In the genomic region with DNA sequence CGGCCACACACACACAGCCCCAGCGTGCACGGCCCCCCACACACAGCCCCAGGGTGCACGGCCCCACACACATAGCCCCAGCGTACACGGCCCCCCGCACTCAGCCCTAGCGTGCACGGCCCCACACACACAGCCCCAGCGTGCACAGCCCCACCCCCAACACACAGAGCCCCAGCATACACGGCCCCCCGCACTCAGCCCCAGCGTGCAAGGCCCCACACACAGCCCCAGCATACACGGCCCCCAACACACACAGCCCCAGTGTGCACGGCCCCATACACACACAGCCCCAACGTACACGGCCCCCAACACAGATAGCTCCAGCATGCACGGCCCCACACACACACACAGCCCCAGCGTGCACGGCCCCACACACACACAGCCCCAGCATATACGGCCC, we compare ENCODE assay signal across 24 cellular contexts. TPM values are rescaled to one million over a fixed set of nuclear protein-coding genes. Genes with fewer than 3 reads are reported as not detected.
DNase-seq lines count a peak whose midpoint lies in the region; ATAC-seq and TF ChIP-seq lines count a peak whose summit lies in the region.
"Had no signal": no experiment of that assay in that cellular context is flagged by ENCODE, and none has a peak within 500 bp of the region (broad histone marks: within the 10 kb centered on the region; RNA-seq: fewer than 3 reads in every experiment).

No MANE protein-coding gene starts in this region.

- TF ChIP-seq CTCF in OCI-LY3 (IDR thresholded peaks at IDR 0.05; ENCODE audit: low read depth, low read length) = no peak

- H3K27me3 ChIP-seq in OCI-LY3 (ENCODE audit: low read depth, low read length) (no peaks in the 10 kb centered on the region), trophoblast cell (ENCODE audit: insufficient read depth, low read length) (no peaks in the 10 kb centered on the region)
- H3K27me3 ChIP-seq: cardiac muscle cell, neural progenitor cell, sigmoid colon, tibial nerve had no signal

- H2AFZ ChIP-seq in OCI-LY3 (ENCODE audit: low read depth, low read length) (no peak overlapping the region), trophoblast cell (ENCODE audit: insufficient read depth, low read length, poor library complexity) (no peak overlapping the region)
- H2AFZ ChIP-seq: neural progenitor cell had no signal

- peaks cover 4 to 8% (median 4%) of the 10 kb centered on the region in 3 donors for H3K36me3 Mint-ChIP-seq in immature natural killer cell

- H3K4me3 ChIP-seq in OCI-LY3 (ENCODE audit: low read length) = peak overlapping the region; percentile 74
- no peak overlapping the region for H3K4me3 ChIP-seq in trophoblast cell (ENCODE audit: low read depth, low read length)
- H3K4me3 ChIP-seq: cardiac muscle cell, neural progenitor cell, sigmoid colon had no signal

- peaks cover 55% of the 10 kb centered on the region for H3K79me2 ChIP-seq in OCI-LY3 (ENCODE audit: low read length)
- peaks cover 11% of the 10 kb centered on the region for H3K79me2 ChIP-seq in trophoblast cell (ENCODE audit: control insufficient read depth, insufficient read depth, low read length, poor library complexity)

- H3K9ac ChIP-seq in OCI-LY3 (ENCODE audit: low read length) (no peak overlapping the region), trophoblast cell (ENCODE audit: low read length) (no peak overlapping the region)
- H3K9ac ChIP-seq: KMS-11, neural progenitor cell had no signal

- H3K18ac ChIP-seq in trophoblast cell (ENCODE audit: low read length) = no peak overlapping the region

- no peak overlapping the region for H3K14ac ChIP-seq in trophoblast cell (ENCODE audit: low read length)

- H3K4me2 ChIP-seq in OCI-LY3 (ENCODE audit: low read length) (peak overlapping the region; percentile 100), trophoblast cell (ENCODE audit: low read length) (no peak overlapping the region)
- H3K4me2 ChIP-seq: KMS-11, neural progenitor cell had no signal

- no peak overlapping the region for H4K91ac ChIP-seq in trophoblast cell (ENCODE audit: low read depth, low read length)

- peak; percentile 41 for DNase-seq in activated effector memory CD4-positive, alpha-beta T cell treated with anti-CD3 and anti-CD28 coated beads, Interleukin-2, amount 50 U/mL, for 16 hours
- no peak for DNase-seq in activated effector memory CD4-positive, alpha-beta T cell treated with Interleukin-2 at 50 U/mL for 16 hours
- DNase-seq in immature natural killer cell (no peak), trophoblast cell (no peak), retina (no peak), T-helper 9 cell (no peak)
- DNase-seq: 8988T; activated CD4-positive, alpha-beta memory T cell treated with anti-CD3 and anti-CD28 coated beads, Interleukin-2, amount 10 ng/mL, durations not matched to agents 7 days and 5 days; activated CD8-positive, alpha-beta memory T cell treated with anti-CD3 and anti-CD28 coated beads, Interleukin-2, amount 50 U/mL, for 48 hours; NCI-H1436; NCI-H2107; NCI-H748 treated with DMSO at 0.1 percent for 48 hours; stimulated activated CD4-positive, alpha-beta T cell treated with anti-CD3 and anti-CD28 coated beads, Interleukin-15, amount 100 ng/mL, for 24 hours had no signal

- H4K12ac ChIP-seq in trophoblast cell (ENCODE audit: low read depth, low read length) = no peak overlapping the region

- no peak overlapping the region for H2BK120ac ChIP-seq in trophoblast cell (ENCODE audit: insufficient read depth, low read length, poor library complexity)

- no peaks in the 10 kb centered on the region for H3K79me1 ChIP-seq in trophoblast cell (ENCODE audit: low read length)

- no peak overlapping the region for H2BK5ac ChIP-seq in trophoblast cell (ENCODE audit: low read depth, low read length, poor library complexity)

- H2AK5ac ChIP-seq in trophoblast cell (ENCODE audit: low read length) = no peak overlapping the region

- no peak overlapping the region for H2BK12ac ChIP-seq in trophoblast cell (ENCODE audit: low read length)

- no peaks in the 10 kb centered on the region for H3K9me3 Mint-ChIP-seq in immature natural killer cell
- H3K9me3 Mint-ChIP-seq: CD8-positive, alpha-beta memory T cell; neural progenitor cell had no signal

- no peak for ATAC-seq in GM21528 (IDR thresholded peaks at IDR 0.05; ENCODE audit: low FRiP score, unreplicated experiment)
- ATAC-seq: activated CD4-positive, CD25-positive, alpha-beta regulatory T cell treated with anti-CD3 and anti-CD28 coated beads, Interleukin-2, amount 50 U/mL, for 24 hours; HCT116 had no signal

- H3K4ac ChIP-seq in trophoblast cell (ENCODE audit: low read depth, low read length) = peak overlapping the region; percentile 16

- peak overlapping the region in 3 of 5 donors; percentile 68 to 73 (median 70) for H3K4me3 Mint-ChIP-seq in immature natural killer cell
- H3K4me3 Mint-ChIP-seq: activated CD4-positive, alpha-beta memory T cell treated with anti-CD3 and anti-CD28 coated beads, Interleukin-2, amount 10 ng/mL, durations not matched to agents 7 days and 5 days; neural progenitor cell had no signal

- peaks cover 15% of the 10 kb centered on the region for H3K4me1 ChIP-seq in OCI-LY3 (ENCODE audit: low read length)
- H3K4me1 ChIP-seq in trophoblast cell (ENCODE audit: control insufficient read depth in 1 of 2, insufficient read depth in 2 of 2, low read length in 2 of 2) = peaks cover 0 to 1% of the 10 kb centered on the region in 2 experiments
- H3K4me1 ChIP-seq: neural progenitor cell had no signal

- H3K23ac ChIP-seq in trophoblast cell (ENCODE audit: low read length) = no peak overlapping the region

- no peak overlapping the region for H4K8ac ChIP-seq in trophoblast cell (ENCODE audit: low read depth, low read length)

- 0 out of 2 replicates have a peak, but pooled peaks cover 4% of the 10 kb centered on the region for H3K9me3 ChIP-seq in OCI-LY3 (ENCODE audit: insufficient read depth, low read length)
- peaks cover 1% of the 10 kb centered on the region for H3K9me3 ChIP-seq in trophoblast cell (ENCODE audit: insufficient read depth, low read depth, low read length)
- H3K9me3 ChIP-seq: sigmoid colon, tibial nerve had no signal

- peaks cover 59% of the 10 kb centered on the region for H4K20me1 ChIP-seq in OCI-LY3 (ENCODE audit: insufficient read depth, low read length)

- H3K27ac ChIP-seq in OCI-LY3 (ENCODE audit: low read length) (no peak overlapping the region), trophoblast cell (ENCODE audit: low read depth, low read length) (no peak overlapping the region)
- H3K27ac ChIP-seq: cardiac muscle cell, KMS-11, neural progenitor cell, sigmoid colon had no signal

- WGBS in trophoblast cell (ENCODE audit: extremely low coverage, insufficient coverage, insufficient read length) = no CpG with 5 or more reads among the region's 21 CpGs

- peaks cover 3 to 8% (median 4%) of the 10 kb centered on the region in 3 donors for H3K27me3 Mint-ChIP-seq in immature natural killer cell (ENCODE audit: low read depth in 3 of 3)
- H3K27me3 Mint-ChIP-seq: activated CD4-positive, alpha-beta memory T cell treated with anti-CD3 and anti-CD28 coated beads, Interleukin-2, amount 10 ng/mL, durations not matched to agents 7 days and 5 days; CD8-positive, alpha-beta memory T cell; stimulated activated naive CD8-positive, alpha-beta T cell treated with anti-CD3 and anti-CD28 coated beads, Interleukin-15, Interleukin-2, amounts not matched to agents 100 ng/mL and 50 ng/mL, for 24 hours had no signal

- H3K36me3 ChIP-seq in OCI-LY3 (replicated peaks; ENCODE audit: low read depth, low read length) (peaks cover 7% of the 10 kb centered on the region), trophoblast cell (ENCODE audit: control insufficient read depth in 1 of 2, insufficient read depth in 2 of 2, low read length in 2 of 2) (peaks cover 19 to 21% of the 10 kb centered on the region in 2 experiments)
- H3K36me3 ChIP-seq: cardiac muscle cell, neural progenitor cell had no signal

- H3K27ac Mint-ChIP-seq in immature natural killer cell = peak overlapping the region in 1 of 6 donors; percentile 71
- H3K27ac Mint-ChIP-seq: activated CD4-positive, alpha-beta memory T cell treated with anti-CD3 and anti-CD28 coated beads, Interleukin-2, amount 10 ng/mL, durations not matched to agents 7 days and 5 days had no signal

- H3K4me1 Mint-ChIP-seq in immature natural killer cell = peaks cover 45 to 61% of the 10 kb centered on the region in 2 donors

RNA-seq across cellular contexts. Expression of gene GAK, which starts 17.6 kb away (rescaled TPM):
- polyA plus RNA-seq in immature natural killer cell = 100 to 1,000 TPM in 1 of 3 donors, 10 to 100 TPM in 2; 49.4 to 119 (median 52.2) TPM
- polyA plus RNA-seq in trophoblast cell (2013) = 76.4 and 76.8 TPM in 2 replicates

RNA-seq across cellular contexts. Expression of gene TMEM175, which starts 17.7 kb away (rescaled TPM):
- 10 to 100 TPM; 13.9 to 41.6 (median 28.7) TPM for polyA plus RNA-seq in immature natural killer cell
- polyA plus RNA-seq in trophoblast cell (2013) = 13.5 and 15.8 TPM in 2 replicates

RNA-seq across cellular contexts. Expression of gene DGKQ, which starts 58.8 kb away (rescaled TPM):
- polyA plus RNA-seq in immature natural killer cell = 10 to 100 TPM; 12.1 to 24.0 (median 14.0) TPM
- 4.2 TPM in 2 replicates for polyA plus RNA-seq in trophoblast cell (2013)
